Comparison of ENCODE assay signal across 16 cellular contexts in the genomic region with DNA sequence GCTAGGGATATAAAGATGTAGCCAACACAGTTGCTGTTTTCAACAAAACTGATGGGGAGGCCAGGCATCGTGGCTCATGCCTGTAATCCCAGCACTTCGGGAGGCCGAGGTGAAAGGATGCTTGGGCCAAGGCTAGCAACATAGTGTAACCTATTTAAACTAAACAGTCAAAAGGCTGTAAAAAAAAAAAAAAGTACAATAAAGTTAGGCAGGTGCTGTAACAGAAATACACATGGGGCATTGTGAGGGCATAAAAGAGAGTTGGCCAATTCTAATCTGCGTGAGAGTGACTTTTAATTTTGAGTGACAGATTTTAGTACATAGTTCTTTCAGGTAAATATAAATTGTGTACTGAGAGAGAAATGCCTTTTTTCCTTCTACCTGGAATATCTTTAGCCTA. TPM values are rescaled to one million over a fixed set of nuclear protein-coding genes. Genes with fewer than 3 reads are reported as not detected.
DNase-seq lines count a peak whose midpoint lies in the region; ATAC-seq and TF ChIP-seq lines count a peak whose summit lies in the region.
"Had no signal": no experiment of that assay in that cellular context is flagged by ENCODE, and none has a peak within 500 bp of the region (broad histone marks: within the 10 kb centered on the region; RNA-seq: fewer than 3 reads in every experiment).

No MANE protein-coding gene starts in this region.

- H3K4me1 ChIP-seq in KMS-11 (ENCODE audit: low read depth, poor library complexity, severe bottlenecking) (peaks cover 84% of the 10 kb centered on the region), fibroblast of lung (ENCODE audit: control insufficient read depth, extremely low read depth, insufficient read depth, low read length) (no peaks in the 10 kb centered on the region), mucosa of descending colon (ENCODE audit: low read depth) (no peaks in the 10 kb centered on the region)

- H3K4me3 ChIP-seq in KMS-11 (IDR thresholded peaks at IDR 0.05; ENCODE audit: insufficient read depth, low read depth, low read length) (no peak overlapping the region), fibroblast of lung (replicated peaks in 1 of 4; ENCODE audit: control extremely low read depth in 1 of 4, insufficient read depth in 1 of 4, low read depth in 3 of 4, low read length in 4 of 4) (no peak overlapping the region), mucosa of descending colon (no peak overlapping the region)

- no peaks in the 10 kb centered on the region for H3K27me3 ChIP-seq in KMS-11 (ENCODE audit: insufficient read depth, low read depth)
- H3K27me3 ChIP-seq in fibroblast of lung (ENCODE audit: control insufficient read depth, insufficient read depth, low read length), result no peaks in the 10 kb centered on the region

- H3K4me2 ChIP-seq in KMS-11 (no peak overlapping the region), fibroblast of lung (ENCODE audit: extremely low read depth, insufficient read depth, low read length) (no peak overlapping the region)

- H3K79me2 ChIP-seq in KMS-11 (ENCODE audit: insufficient read depth, low read depth), result peaks cover 93% of the 10 kb centered on the region
- H3K79me2 ChIP-seq in fibroblast of lung (ENCODE audit: control insufficient read depth, insufficient read depth, low read length), result peaks cover 37% of the 10 kb centered on the region

- TF ChIP-seq CTCF in KMS-11 (conservative IDR thresholded peaks at IDR 0.05; ENCODE audit: low read depth, low read length), result no peak
- TF ChIP-seq CTCF in fibroblast of lung (conservative IDR thresholded peaks at IDR 0.05 in 1 of 2, IDR thresholded peaks at IDR 0.05 in 1 of 2; ENCODE audit: low read depth in 1 of 2, low read length in 2 of 2), result no peak
- TF ChIP-seq CTCF in mucosa of descending colon (IDR thresholded peaks at IDR 0.05), result no peak
- no peak for TF ChIP-seq CTCF in GM13977 (IDR thresholded peaks at IDR 0.05; ENCODE audit: extremely low read depth, insufficient read depth, missing control alignments)

- ATAC-seq in mucosa of descending colon, result peak; percentile 68

- H3K9me3 ChIP-seq in fibroblast of lung (ENCODE audit: control insufficient read depth, insufficient read depth, low read depth, low read length), result no peaks in the 10 kb centered on the region
- no peaks in the 10 kb centered on the region for H3K9me3 ChIP-seq in mucosa of descending colon

- H2AFZ ChIP-seq in KMS-11 (ENCODE audit: low read depth), result no peak overlapping the region
- peak overlapping the region; percentile 13 for H2AFZ ChIP-seq in fibroblast of lung (ENCODE audit: low read length)

- no peak for DNase-seq in fibroblast of lung (ENCODE audit: low read depth in 2 of 2)
- no peak for DNase-seq in mucosa of descending colon
- no peak for DNase-seq in NCI-H1417 (lab: John Stamatoyannopoulos, UW)
- DNase-seq in GM13977 (ENCODE audit: low spot score), result no peak
- DNase-seq in A172 (ENCODE audit: low spot score), result no peak
- DNase-seq: 8988T; C1 segment of cervical spinal cord; Calu3; CD4-positive, alpha-beta memory T cell; COR-L47; DMS53; DMS79 treated with DMSO at 0.1 percent for 48 hours; GF-D8; H7; HCEC 1CT had no signal

- intact Hi-C loops in mucosa of descending colon (cut with DNase I, micrococcal nuclease), result no loop called here

- H3K27ac ChIP-seq in KMS-11, result peak overlapping the region; percentile 11; the same call in 1 of the 2 replicates
- H3K27ac ChIP-seq in fibroblast of lung (ENCODE audit: insufficient read depth, low read length), result no peak overlapping the region

- H3K9ac ChIP-seq in KMS-11 (no peak overlapping the region), fibroblast of lung (ENCODE audit: insufficient read depth, low read length) (no peak overlapping the region)

- H4K20me1 ChIP-seq in KMS-11 (ENCODE audit: insufficient read depth), result no peaks in the 10 kb centered on the region; the same call in 1 of the 2 replicates
- no peaks in the 10 kb centered on the region for H4K20me1 ChIP-seq in fibroblast of lung (ENCODE audit: control insufficient read depth, extremely low read depth, insufficient read depth, low read length)

- H3K36me3 ChIP-seq in KMS-11 (ENCODE audit: insufficient read depth) (no peaks in the 10 kb centered on the region; the same call in none of the 2 replicates), fibroblast of lung (ENCODE audit: control insufficient read depth, insufficient read depth, low read length) (peaks cover 2% of the 10 kb centered on the region), mucosa of descending colon (ENCODE audit: low read depth) (no peaks in the 10 kb centered on the region)

- in situ Hi-C loops in GM13977 (cut with MboI; ENCODE audit: low pct_unique_long_range_greater_than_20kb, low sequenced_read_pairs, unreplicated experiment), result no loop called here

RNA-seq across cellular contexts. Expression of gene XRCC2, which starts 6.2 kb away (rescaled TPM):
- total RNA-seq in fibroblast of lung, result under 0.01 and 0.66 TPM in 2 replicates
- polyA plus RNA-seq in fibroblast of lung, result 1.4 and 4.0 TPM in 2 replicates
- polyA plus RNA-seq in fibroblast of lung (2012), result 1.1 and 2.7 TPM in 2 replicates
- 0.94 and 2.4 TPM in 2 replicates for polyA minus RNA-seq in fibroblast of lung (ENCODE audit: low replicate concordance)
- 1 to 10 TPM in 2 of 3 donors, under 1 TPM in 1; 0.98 to 2.5 (median 1.0) TPM for total RNA-seq in mucosa of descending colon
- total RNA-seq in A172 (2014; rRNA removed; shearing (Covaris generic)), result 9.3 and 10.8 TPM in 2 replicates
